Comparison of ENCODE assay signal across 8 cellular contexts in genomic region chr11:61733120-61733978, GRCh38. TPM values are rescaled to one million over a fixed set of nuclear protein-coding genes. Genes with fewer than 3 reads are reported as not detected.
DNase-seq lines count a peak whose midpoint lies in the region; ATAC-seq and TF ChIP-seq lines count a peak whose summit lies in the region.

No MANE protein-coding gene starts in this region.

- peak; percentile 99 for TF ChIP-seq CTCF in psoas muscle (IDR thresholded peaks at IDR 0.05)

- H3K4me1 ChIP-seq in psoas muscle (peaks cover 22% of the 10 kb centered on the region), urinary bladder (ENCODE audit: insufficient read depth) (no peaks in the 10 kb centered on the region)

- H3K27me3 ChIP-seq in psoas muscle (ENCODE audit: insufficient read depth in 3 of 3, low read length in 2 of 3): no peaks in the 10 kb centered on the region

- no peaks in the 10 kb centered on the region for H3K9me3 Mint-ChIP-seq in activated naive CD8-positive, alpha-beta T cell treated with anti-CD3 and anti-CD28 coated beads, Interleukin-2, amount 50 U/mL, for 24 hours

- no peaks in the 10 kb centered on the region for H3K36me3 Mint-ChIP-seq in activated naive CD8-positive, alpha-beta T cell treated with anti-CD3 and anti-CD28 coated beads, Interleukin-2, amount 50 U/mL, for 24 hours (ENCODE audit: low read depth)

- no peak overlapping the region for H3K27ac Mint-ChIP-seq in activated naive CD8-positive, alpha-beta T cell treated with anti-CD3 and anti-CD28 coated beads, Interleukin-2, amount 50 U/mL, for 24 hours

- peak; percentile 85 for DNase-seq in ELR (ENCODE audit: low read depth)
- DNase-seq in HCEC 1CT: peak; percentile 67
- peak; percentile 84 for DNase-seq in NCI-H1105 (lab: John Stamatoyannopoulos, UW)
- DNase-seq in SW 1271 (lab: John Stamatoyannopoulos, UW): peak; percentile 17 to 57
- peak; percentile 83 for DNase-seq in activated naive CD8-positive, alpha-beta T cell treated with anti-CD3 and anti-CD28 coated beads, Interleukin-2, amount 50 U/mL, for 24 hours
- DNase-seq in Right ventricle myocardium superior: peak; percentile 94
- DNase-seq in psoas muscle: peak; percentile 87 to 93

- H3K36me3 ChIP-seq in psoas muscle (ENCODE audit: insufficient read depth in 1 of 2, low read depth in 1 of 2) (peaks cover 0 to 31% of the 10 kb centered on the region in 2 donors), urinary bladder (ENCODE audit: insufficient read depth) (peaks cover 2% of the 10 kb centered on the region)

- peak; percentile 82 for ATAC-seq in activated naive CD8-positive, alpha-beta T cell treated with anti-CD3 and anti-CD28 coated beads, Interleukin-2, amount 50 U/mL, for 24 hours
- ATAC-seq in Right ventricle myocardium superior (ENCODE audit: poor library complexity) (peak; percentile 96), psoas muscle (peak; percentile 87 to 95 (median 91))

- no peak overlapping the region for H3K4me3 Mint-ChIP-seq in activated naive CD8-positive, alpha-beta T cell treated with anti-CD3 and anti-CD28 coated beads, Interleukin-2, amount 50 U/mL, for 24 hours

- no peaks in the 10 kb centered on the region for H3K9me3 ChIP-seq in psoas muscle

- peak overlapping the region; percentile 78 for H3K27ac ChIP-seq in psoas muscle
- H3K27ac ChIP-seq in urinary bladder (ENCODE audit: low read depth): peak overlapping the region; percentile 11

- H3K4me1 Mint-ChIP-seq in activated naive CD8-positive, alpha-beta T cell treated with anti-CD3 and anti-CD28 coated beads, Interleukin-2, amount 50 U/mL, for 24 hours: peaks cover 2% of the 10 kb centered on the region

- WGBS in psoas muscle, 3 donors: 23 to 31% (median 25%) methylated on average over 13 of the region's 13 CpGs
- WGBS in urinary bladder: 29% methylated on average over 13 of the region's 13 CpGs

- H3K4me3 ChIP-seq in psoas muscle: no peak overlapping the region
- H3K4me3 ChIP-seq in urinary bladder (ENCODE audit: low read depth, low read length): no peak overlapping the region

- intact Hi-C loops in Right ventricle myocardium superior (cut with DNase I): loop anchor here (1.0 kb wide), 1 partner anchor 53 kb away; the partner anchor contains the start of gene DAGLA
- intact Hi-C loops in psoas muscle (cut with DNase I): loop anchor here (1.0 to 10.0 kb wide), 4 partner anchors 53 to 259 kb away; partner anchors contain the start of genes DAGLA (in 2 of the 2) and SYT7 (in 1 of the 2)

- no peaks in the 10 kb centered on the region for H3K27me3 Mint-ChIP-seq in activated naive CD8-positive, alpha-beta T cell treated with anti-CD3 and anti-CD28 coated beads, Interleukin-2, amount 50 U/mL, for 24 hours

RNA-seq across cellular contexts. Expression of gene MYRF, which starts 19.1 kb away (rescaled TPM):
- total RNA-seq in Right ventricle myocardium superior (0.16 TPM), psoas muscle (under 1 TPM in 3 of 4 donors, not detected in 1; 0.15 to 0.24 (median 0.24) TPM), urinary bladder (4.7 TPM)
- polyA plus RNA-seq in psoas muscle (under 1 TPM; 0.01 to 0.08 (median 0.08) TPM), urinary bladder (0.79 TPM)

RNA-seq across cellular contexts. Expression of gene DAGLA, which starts 53.2 kb away (rescaled TPM):
- total RNA-seq in Right ventricle myocardium superior (4.2 TPM), psoas muscle (1 to 10 TPM; 1.9 to 5.1 (median 3.3) TPM), urinary bladder (1.8 TPM)
- polyA plus RNA-seq in psoas muscle (1 to 10 TPM in 2 of 3 donors, under 1 TPM in 1; 0.57 to 2.1 (median 1.7) TPM), urinary bladder (2.5 TPM)

RNA-seq across cellular contexts. Expression of gene TMEM258, which starts 59.0 kb away (rescaled TPM):
- total RNA-seq in Right ventricle myocardium superior (123 TPM), psoas muscle (10 to 100 TPM; 76.0 to 93.2 (median 80.9) TPM), urinary bladder (86.6 TPM)
- polyA plus RNA-seq in psoas muscle (100 to 1,000 TPM; 152 to 177 (median 159) TPM), urinary bladder (153 TPM)

RNA-seq across cellular contexts. Expression of gene FEN1, which starts 59.4 kb away (rescaled TPM):
- total RNA-seq in Right ventricle myocardium superior: 6.3 TPM
- 10 to 100 TPM in 2 of 4 donors, 1 to 10 TPM in 2; 5.7 to 10.5 (median 8.5) TPM for total RNA-seq in psoas muscle
- 10 to 100 TPM; 10.3 to 30.3 (median 17.1) TPM for polyA plus RNA-seq in psoas muscle
- total RNA-seq in urinary bladder: 13.1 TPM
- polyA plus RNA-seq in urinary bladder: 9.6 TPM

Comparison
In these comparisons a context has a peak if more than half of its experiments do, and no peak if none do; other contexts are left out.
1. DNase-seq: peak in every context shown above with its lines; median percentile 94 in Right ventricle myocardium superior; 90 in psoas muscle; 85 in ELR; 84 in NCI-H1105; 83 in activated naive CD8-positive, alpha-beta T cell treated with anti-CD3 and anti-CD28 coated beads, Interleukin-2, amount 50 U/mL, for 24 hours; 67 in HCEC 1CT; 37 in SW 1271.